20 cellular contexts compared by ENCODE assay signal in genomic region chr16:18792836-18793433, GRCh38. TPM values are rescaled to one million over a fixed set of nuclear protein-coding genes. Genes with fewer than 3 reads are reported as not detected.
A peak's percentile ranks its signal among the peaks of the same experiment; 100 is the strongest.
DNase-seq lines count a peak whose midpoint lies in the region; ATAC-seq and TF ChIP-seq lines count a peak whose summit lies in the region.
"Had no signal": no experiment of that assay in that cellular context is flagged by ENCODE, and none has a peak within 500 bp of the region (broad histone marks: within the 10 kb centered on the region; RNA-seq: fewer than 3 reads in every experiment).

No MANE protein-coding gene starts in this region.

- peaks cover 59% of the 10 kb centered on the region for H3K4me1 Mint-ChIP-seq in activated T-helper 1 cell treated with anti-CD3 and anti-CD28 coated beads, Interleukin-12 subunit alpha, Interleukin-12 subunit beta, Interleukin-2, Interleukin-4 antibody, amounts not matched to agents 30 ng/mL and 10 ng/mL and 1 ng/mL, durations not matched to agents 14 hours and 24 hours and 36 hours (ENCODE audit: low read depth)

- peaks cover 10% of the 10 kb centered on the region for H3K4me1 ChIP-seq in GM23248 (ENCODE audit: insufficient read depth)

- peak overlapping the region; percentile 46 for H3K27ac Mint-ChIP-seq in activated T-helper 1 cell treated with anti-CD3 and anti-CD28 coated beads, Interleukin-12 subunit alpha, Interleukin-12 subunit beta, Interleukin-2, Interleukin-4 antibody, amounts not matched to agents 30 ng/mL and 10 ng/mL and 1 ng/mL, durations not matched to agents 14 hours and 24 hours and 36 hours

- H3K27ac ChIP-seq in GM23248: no peak overlapping the region
- H3K27ac ChIP-seq: parathyroid adenoma, sigmoid colon, tibial nerve had no signal

- no peak overlapping the region for H2AFZ ChIP-seq in GM23248
- H2AFZ ChIP-seq: parathyroid adenoma had no signal

- H3K27me3 Mint-ChIP-seq in activated T-helper 1 cell treated with anti-CD3 and anti-CD28 coated beads, Interleukin-12 subunit alpha, Interleukin-12 subunit beta, Interleukin-2, Interleukin-4 antibody, amounts not matched to agents 30 ng/mL and 10 ng/mL and 1 ng/mL, durations not matched to agents 14 hours and 24 hours and 36 hours (ENCODE audit: insufficient read depth): peaks cover 1% of the 10 kb centered on the region
- H3K27me3 Mint-ChIP-seq: activated naive CD4-positive, alpha-beta T cell treated with anti-CD3 and anti-CD28 coated beads, Interleukin-2, amount 10 ng/mL, durations not matched to agents 7 days and 5 days; CD4-positive, alpha-beta memory T cell; effector memory CD8-positive, alpha-beta T cell; naive thymus-derived CD8-positive, alpha-beta T cell; stimulated activated naive B cell treated with anti-CD40 and anti-IgM and Interleukin-4, amounts not matched to agents 10 μg/mL and 1 μg/mL and 100 μg/mL, for 72 hours had no signal

- no peak overlapping the region for H3K4me2 ChIP-seq in GM23248 (ENCODE audit: unreplicated experiment)

- H3K9me3 Mint-ChIP-seq in activated T-helper 1 cell treated with anti-CD3 and anti-CD28 coated beads, Interleukin-12 subunit alpha, Interleukin-12 subunit beta, Interleukin-2, Interleukin-4 antibody, amounts not matched to agents 30 ng/mL and 10 ng/mL and 1 ng/mL, durations not matched to agents 14 hours and 24 hours and 36 hours: no peaks in the 10 kb centered on the region
- H3K9me3 Mint-ChIP-seq: activated naive CD4-positive, alpha-beta T cell treated with anti-CD3 and anti-CD28 coated beads, Interleukin-2, amount 10 ng/mL, durations not matched to agents 7 days and 5 days; effector memory CD8-positive, alpha-beta T cell; naive thymus-derived CD8-positive, alpha-beta T cell had no signal

- H3K9me2 ChIP-seq in GM23248 (ENCODE audit: insufficient read depth): no peaks in the 10 kb centered on the region

- DNase-seq in A172 (ENCODE audit: low spot score): peak; percentile 53
- DNase-seq in GM23248: peak; percentile 26
- DNase-seq in activated T-helper 1 cell treated with anti-CD3 and anti-CD28 coated beads, Interleukin-12 subunit alpha, Interleukin-12 subunit beta, Interleukin-2, Interleukin-4 antibody, amounts not matched to agents 30 ng/mL and 10 ng/mL and 1 ng/mL, durations not matched to agents 14 hours and 24 hours and 36 hours (ENCODE audit: low spot score): no peak
- peak; percentile 17 for DNase-seq in fibroblast of mammary gland (ENCODE audit: low read depth)
- DNase-seq in stimulated activated CD4-positive, alpha-beta T cell treated with anti-CD3 and anti-CD28 coated beads, Interleukin-1b, Interleukin-23, amount 100 ng/mL, for 48 hours: no peak
- DNase-seq in NOMO-1 (lab: John Stamatoyannopoulos, UW; ENCODE audit: unreplicated experiment in 2 of 2): no peak
- no peak for DNase-seq in superior temporal gyrus (ENCODE audit: extremely low spot score)
- DNase-seq: activated naive CD4-positive, alpha-beta T cell treated with anti-CD3 and anti-CD28 coated beads, Interleukin-2, amount 10 ng/mL, durations not matched to agents 7 days and 5 days; CD4-positive, alpha-beta memory T cell; effector memory CD8-positive, alpha-beta T cell; H7; head of caudate nucleus; naive thymus-derived CD8-positive, alpha-beta T cell; NCI-H2107; NCI-H524; sigmoid colon; stimulated activated naive B cell treated with anti-CD40 and anti-IgM and Interleukin-4, amounts not matched to agents 10 μg/mL and 1 μg/mL and 100 μg/mL, for 72 hours had no signal

- TF ChIP-seq CTCF in fibroblast of mammary gland (conservative IDR thresholded peaks at IDR 0.05; ENCODE audit: control insufficient read depth, insufficient read depth, low read depth, low read length): no peak

- in situ Hi-C loops in GM23248 (cut with MboI): no loop called here

- no peaks in the 10 kb centered on the region for H3K9me3 ChIP-seq in GM23248 (ENCODE audit: low read depth)
- H3K9me3 ChIP-seq: sigmoid colon, tibial nerve had no signal

- H3K9ac ChIP-seq in GM23248: no peak overlapping the region
- H3K9ac ChIP-seq: parathyroid adenoma had no signal

- peaks cover 13% of the 10 kb centered on the region for H4K20me1 ChIP-seq in GM23248 (ENCODE audit: insufficient read depth)

- no peak overlapping the region for H3K4me3 ChIP-seq in GM23248
- no peak overlapping the region for H3K4me3 ChIP-seq in fibroblast of mammary gland (ENCODE audit: control insufficient read depth, low read depth, low read length)
- H3K4me3 ChIP-seq: sigmoid colon, tibial nerve had no signal

- H3K4me3 Mint-ChIP-seq in activated T-helper 1 cell treated with anti-CD3 and anti-CD28 coated beads, Interleukin-12 subunit alpha, Interleukin-12 subunit beta, Interleukin-2, Interleukin-4 antibody, amounts not matched to agents 30 ng/mL and 10 ng/mL and 1 ng/mL, durations not matched to agents 14 hours and 24 hours and 36 hours: no peak overlapping the region
- H3K4me3 Mint-ChIP-seq: activated naive CD4-positive, alpha-beta T cell treated with anti-CD3 and anti-CD28 coated beads, Interleukin-2, amount 10 ng/mL, durations not matched to agents 7 days and 5 days; effector memory CD8-positive, alpha-beta T cell; naive thymus-derived CD8-positive, alpha-beta T cell; stimulated activated naive B cell treated with anti-CD40 and anti-IgM and Interleukin-4, amounts not matched to agents 10 μg/mL and 1 μg/mL and 100 μg/mL, for 72 hours had no signal

- intact Hi-C loops in activated T-helper 1 cell treated with anti-CD3 and anti-CD28 coated beads, Interleukin-12 subunit alpha, Interleukin-12 subunit beta, Interleukin-2, Interleukin-4 antibody, amounts not matched to agents 30 ng/mL and 10 ng/mL and 1 ng/mL, durations not matched to agents 14 hours and 24 hours and 36 hours (cut with micrococcal nuclease): no loop called here

- H3K27me3 ChIP-seq in GM23248 (replicated peaks; ENCODE audit: insufficient read depth): no peaks in the 10 kb centered on the region
- H3K27me3 ChIP-seq: sigmoid colon, tibial nerve had no signal

- H3K36me3 ChIP-seq in GM23248 (ENCODE audit: low read depth): peaks cover 61% of the 10 kb centered on the region

- 93 to 94% methylated on average over 11 of the region's 11 CpGs for WGBS in GM23248 (ENCODE audit: low coverage in 1 of 2, low lambda C conversion rate in 2 of 2, missing lambda C conversion rate in 2 of 2), 2 experiments

- H3F3A ChIP-seq in GM23248 (ENCODE audit: insufficient read depth): peaks cover 44% of the 10 kb centered on the region

- H3K36me3 Mint-ChIP-seq in activated T-helper 1 cell treated with anti-CD3 and anti-CD28 coated beads, Interleukin-12 subunit alpha, Interleukin-12 subunit beta, Interleukin-2, Interleukin-4 antibody, amounts not matched to agents 30 ng/mL and 10 ng/mL and 1 ng/mL, durations not matched to agents 14 hours and 24 hours and 36 hours (ENCODE audit: low read depth): peaks cover 68% of the 10 kb centered on the region

- H3K79me2 ChIP-seq in GM23248 (ENCODE audit: insufficient read depth): peaks cover 68% of the 10 kb centered on the region

- no peak for ATAC-seq in HG02610 (IDR thresholded peaks at IDR 0.05; ENCODE audit: unreplicated experiment)
- ATAC-seq: effector memory CD8-positive, alpha-beta T cell; naive thymus-derived CD8-positive, alpha-beta T cell; stimulated activated naive B cell treated with anti-CD40 and anti-IgM and Interleukin-4, amounts not matched to agents 10 μg/mL and 1 μg/mL and 100 μg/mL, for 72 hours had no signal

RNA-seq across cellular contexts. Expression of gene RPS15A, which starts 2.8 kb away (rescaled TPM):
- 2,142 and 2,402 TPM in 2 replicates for total RNA-seq in A172 (2014; rRNA removed; shearing (Covaris generic))
- total RNA-seq in GM23248 (2014; rRNA removed; shearing (Covaris generic)): 1,662 and 1,721 TPM in 2 replicates
- 651 and 660 TPM in 2 replicates for polyA plus RNA-seq in GM23248 (2016; fragmentation: Nextera tagmentation; extraction: Ambion mirVana)
- total RNA-seq in activated T-helper 1 cell treated with anti-CD3 and anti-CD28 coated beads, Interleukin-12 subunit alpha, Interleukin-12 subunit beta, Interleukin-2, Interleukin-4 antibody, amounts not matched to agents 30 ng/mL and 10 ng/mL and 1 ng/mL, durations not matched to agents 14 hours and 24 hours and 36 hours: 1,849 and 1,857 TPM in 2 replicates

RNA-seq across cellular contexts. Expression of gene ARL6IP1, which starts 8.4 kb away (rescaled TPM):
- 576 and 687 TPM in 2 replicates for total RNA-seq in A172 (2014; rRNA removed; shearing (Covaris generic))
- total RNA-seq in GM23248 (2014; rRNA removed; shearing (Covaris generic)): 184 and 201 TPM in 2 replicates
- polyA plus RNA-seq in GM23248 (2016; fragmentation: Nextera tagmentation; extraction: Ambion mirVana): 131 and 135 TPM in 2 replicates
- total RNA-seq in activated T-helper 1 cell treated with anti-CD3 and anti-CD28 coated beads, Interleukin-12 subunit alpha, Interleukin-12 subunit beta, Interleukin-2, Interleukin-4 antibody, amounts not matched to agents 30 ng/mL and 10 ng/mL and 1 ng/mL, durations not matched to agents 14 hours and 24 hours and 36 hours: 105 and 109 TPM in 2 replicates

Comparison
In these comparisons a context has a peak if more than half of its experiments do, and no peak if none do; other contexts are left out.
1. DNase-seq: peak in A172 (single experiment), GM23248 (single experiment) and fibroblast of mammary gland (single experiment); none in activated T-helper 1 cell treated with anti-CD3 and anti-CD28 coated beads, Interleukin-12 subunit alpha, Interleukin-12 subunit beta, Interleukin-2, Interleukin-4 antibody, amounts not matched to agents 30 ng/mL and 10 ng/mL and 1 ng/mL, durations not matched to agents 14 hours and 24 hours and 36 hours (single experiment), stimulated activated CD4-positive, alpha-beta T cell treated with anti-CD3 and anti-CD28 coated beads, Interleukin-1b, Interleukin-23, amount 100 ng/mL, for 48 hours (single experiment), NOMO-1 (0 of 2) and superior temporal gyrus (single experiment).